Comparison of ENCODE assay signal across 21 cellular contexts in the genomic region with DNA sequence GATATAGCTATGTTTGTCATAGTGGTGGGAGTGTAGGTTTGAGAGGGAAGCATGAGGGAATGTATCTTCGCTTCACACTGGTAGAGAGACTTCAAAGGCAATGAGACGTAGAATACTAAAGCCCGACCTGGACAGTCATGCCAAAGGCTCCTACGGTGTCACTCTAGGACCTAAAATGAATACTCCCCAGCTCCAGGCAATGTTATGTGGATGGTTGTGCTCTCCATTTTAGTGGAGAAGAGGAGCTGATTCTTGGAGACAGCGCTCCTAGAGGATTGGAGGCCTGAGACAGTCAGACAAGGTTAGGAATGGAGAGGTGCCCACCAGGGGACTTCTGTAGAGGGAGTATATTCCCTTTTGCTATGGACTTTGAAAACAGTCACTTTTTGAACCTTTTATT.
"Had no signal": no experiment of that assay in that cellular context is flagged by ENCODE, and none has a peak within 500 bp of the region (broad histone marks: within the 10 kb centered on the region; RNA-seq: fewer than 3 reads in every experiment).

No MANE protein-coding gene starts in this region.

- ATAC-seq: activated CD4-positive, alpha-beta T cell treated with anti-CD3 and anti-CD28 coated beads for 36 hours; activated CD8-positive, alpha-beta T cell treated with anti-CD3 and anti-CD28 coated beads for 36 hours; activated T-cell treated with anti-CD3 and anti-CD28 coated beads, Interleukin-2, amount 50 U/mL, for 72 hours; T-cell had no signal

- H3K4me3 ChIP-seq: adrenal gland, SK-N-MC had no signal

- H3K36me3 ChIP-seq: adrenal gland had no signal

- H3K27ac ChIP-seq: adrenal gland, SK-N-MC, VCaP had no signal

- DNase-seq: activated CD4-positive, alpha-beta T cell treated with anti-CD3 and anti-CD28 coated beads for 36 hours; activated CD8-positive, alpha-beta memory T cell treated with anti-CD3 and anti-CD28 coated beads, Interleukin-2, amount 50 U/mL, for 4 hours; activated CD8-positive, alpha-beta T cell treated with anti-CD3 and anti-CD28 coated beads for 36 hours; activated gamma-delta T cell treated with Interleukin-2 at 50 U/mL for 16 hours; activated naive CD4-positive, alpha-beta T cell treated with anti-CD3 and anti-CD28 coated beads, Interleukin-2, amount 10 ng/mL, durations not matched to agents 7 days and 5 days; activated naive CD8-positive, alpha-beta T cell treated with anti-CD3 and anti-CD28 coated beads, Interleukin-2, amount 10 ng/mL, durations not matched to agents 7 days and 5 days; activated T-cell treated with anti-CD3 and anti-CD28 coated beads, Interleukin-2, amount 50 U/mL, for 72 hours; adrenal gland; anterior cingulate cortex; caudate nucleus; IMR-90; KG1; NCI-H1048; NCI-H1930; NCI-H2171 treated with DMSO at 0.1 percent for 48 hours; NCI-H226; NCI-H526; SIG-M5; T-cell had no signal

- H3K4me1 ChIP-seq: adrenal gland had no signal

- H3K9me3 ChIP-seq: adrenal gland had no signal
